ENCODE assay signal across 11 cellular contexts in the genomic region with DNA sequence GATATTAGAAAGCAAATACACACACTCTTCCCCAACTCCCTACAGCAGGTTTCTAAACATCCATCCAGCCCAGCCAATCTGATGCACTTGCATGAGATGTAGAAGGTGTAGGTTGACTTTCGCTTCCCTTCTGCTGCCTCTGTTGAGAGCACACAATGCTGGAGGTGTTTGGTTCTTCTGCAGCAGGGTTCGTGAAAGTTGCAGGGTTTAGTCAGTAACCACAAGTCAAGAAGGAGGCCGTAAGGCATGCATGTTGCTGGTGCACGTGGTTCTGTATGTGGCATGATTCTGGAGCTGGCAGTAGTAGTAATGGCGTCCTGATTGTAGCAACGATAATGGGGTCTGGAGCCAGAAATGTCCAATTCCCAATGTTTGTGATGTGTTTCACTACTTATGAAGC. TPM values are rescaled to one million over a fixed set of nuclear protein-coding genes. Genes with fewer than 3 reads are reported as not detected.
DNase-seq lines count a peak whose midpoint lies in the region; ATAC-seq and TF ChIP-seq lines count a peak whose summit lies in the region.
"Had no signal": no experiment of that assay in that cellular context is flagged by ENCODE, and none has a peak within 500 bp of the region (broad histone marks: within the 10 kb centered on the region; RNA-seq: fewer than 3 reads in every experiment).

No MANE protein-coding gene starts in this region.

- CTCF ChIA-PET in RWPE1 (lab: Yijun Ruan, JAX) = no interaction called here

- no peak overlapping the region for H2AFZ ChIP-seq in Karpas-422 (ENCODE audit: low read length)

- H3K79me2 ChIP-seq in Karpas-422 (ENCODE audit: low read length) = no peaks in the 10 kb centered on the region

- H3K4me3 ChIP-seq in Karpas-422 (ENCODE audit: low read length) (no peak overlapping the region), gastrocnemius medialis (no peak overlapping the region)
- H3K4me3 ChIP-seq: BLaER1 treated with 17β-estradiol and CSF1 and Interleukin-3, amounts not matched to agents 10 nM and 100 nM had no signal

- POLR2A ChIA-PET in RWPE1 (lab: Yijun Ruan, JAX; ENCODE audit: low non-redundant PET) = no interaction called here

- no peaks in the 10 kb centered on the region for H3K27me3 ChIP-seq in Karpas-422 (ENCODE audit: low read length)
- no peaks in the 10 kb centered on the region for H3K27me3 ChIP-seq in gastrocnemius medialis
- H3K27me3 ChIP-seq: BLaER1 treated with 17β-estradiol and CSF1 and Interleukin-3, amounts not matched to agents 10 nM and 100 nM had no signal

- in situ Hi-C loops in gastrocnemius medialis (cut with MboI; ENCODE audit: low sequenced_read_pairs in 4 of 4) = no loop called here

- no peak overlapping the region for H3K4me3 Mint-ChIP-seq in stimulated activated naive CD8-positive, alpha-beta T cell treated with anti-CD3 and anti-CD28 coated beads, Interleukin-15, amount 100 ng/mL, for 72 hours

- peak overlapping the region; percentile 31; the same call in 1 of the 2 replicates for H3K27ac ChIP-seq in Karpas-422 (ENCODE audit: low read length)
- H3K27ac ChIP-seq in RWPE1 = no peak overlapping the region
- no peak overlapping the region for H3K27ac ChIP-seq in gastrocnemius medialis
- H3K27ac ChIP-seq: BLaER1 treated with 17β-estradiol and CSF1 and Interleukin-3, amounts not matched to agents 10 nM and 100 nM had no signal

- peaks cover 22% of the 10 kb centered on the region for H3K4me1 Mint-ChIP-seq in stimulated activated naive CD8-positive, alpha-beta T cell treated with anti-CD3 and anti-CD28 coated beads, Interleukin-15, amount 100 ng/mL, for 72 hours

- H3K4me2 ChIP-seq in Karpas-422 (ENCODE audit: low read depth, low read length, poor library complexity, severe bottlenecking) = peak overlapping the region; percentile 11
- H3K4me2 ChIP-seq: BLaER1 treated with 17β-estradiol and CSF1 and Interleukin-3, amounts not matched to agents 10 nM and 100 nM had no signal

- TF ChIP-seq CTCF in RWPE1 (conservative IDR thresholded peaks at IDR 0.05; ENCODE audit: low read depth) = no peak
- TF ChIP-seq CTCF in gastrocnemius medialis (IDR thresholded peaks at IDR 0.05 in 4 of 5, conservative IDR thresholded peaks at IDR 0.05 in 1 of 5) = no peak

- H3K27ac Mint-ChIP-seq in stimulated activated naive CD8-positive, alpha-beta T cell treated with anti-CD3 and anti-CD28 coated beads, Interleukin-15, amount 100 ng/mL, for 72 hours = no peak overlapping the region

- no peaks in the 10 kb centered on the region for H4K20me1 ChIP-seq in Karpas-422 (ENCODE audit: insufficient read depth, low read depth, low read length)
- H4K20me1 ChIP-seq: BLaER1 treated with 17β-estradiol and CSF1 and Interleukin-3, amounts not matched to agents 10 nM and 100 nM had no signal

- DNase-seq in stimulated activated CD4-positive, alpha-beta T cell treated with anti-CD3 and anti-CD28 coated beads, Interleukin-15, amount 100 ng/mL, for 48 hours (ENCODE audit: low read depth in 2 of 2) = peak; percentile 11 to 22
- DNase-seq in stimulated activated CD4-positive, alpha-beta T cell treated with anti-CD3 and anti-CD28 coated beads, Interleukin-4, amount 100 ng/mL, for 1 hour = no peak
- peak; percentile 71 for DNase-seq in Karpas-422
- DNase-seq in stimulated activated naive CD8-positive, alpha-beta T cell treated with anti-CD3 and anti-CD28 coated beads, Interleukin-15, amount 100 ng/mL, for 72 hours = no peak
- no peak for DNase-seq in RWPE1 (ENCODE audit: low spot score)
- no peak for DNase-seq in gastrocnemius medialis
- DNase-seq in kidney tubule cell (ENCODE audit: low spot score) = no peak
- DNase-seq: NCI-H510A had no signal

- no peaks in the 10 kb centered on the region for H3K9me3 ChIP-seq in Karpas-422 (ENCODE audit: low read length)
- H3K9me3 ChIP-seq in gastrocnemius medialis = no peaks in the 10 kb centered on the region
- H3K9me3 ChIP-seq: BLaER1 treated with 17β-estradiol and CSF1 and Interleukin-3, amounts not matched to agents 10 nM and 100 nM had no signal

- no peak overlapping the region for H3K9ac ChIP-seq in Karpas-422 (ENCODE audit: low read length)
- H3K9ac ChIP-seq: BLaER1 treated with 17β-estradiol and CSF1 and Interleukin-3, amounts not matched to agents 10 nM and 100 nM had no signal

- no peaks in the 10 kb centered on the region for H3K9me3 Mint-ChIP-seq in stimulated activated naive CD8-positive, alpha-beta T cell treated with anti-CD3 and anti-CD28 coated beads, Interleukin-15, amount 100 ng/mL, for 72 hours

- H3K9me2 ChIP-seq in Karpas-422 (replicated peaks; ENCODE audit: insufficient read depth, low read length) = no peaks in the 10 kb centered on the region

- H3K4me1 ChIP-seq in Karpas-422 (ENCODE audit: low read length) = peaks cover 37% of the 10 kb centered on the region
- no peaks in the 10 kb centered on the region for H3K4me1 ChIP-seq in gastrocnemius medialis

- intact Hi-C loops in gastrocnemius medialis (cut with DNase I; ENCODE audit: low total_unique reads) = no loop called here

- H3K27me3 Mint-ChIP-seq in stimulated activated naive CD8-positive, alpha-beta T cell treated with anti-CD3 and anti-CD28 coated beads, Interleukin-15, amount 100 ng/mL, for 72 hours = no peaks in the 10 kb centered on the region

- no peak for TF ChIP-seq POLR2A in gastrocnemius medialis (IDR thresholded peaks at IDR 0.05)

- ATAC-seq in HG02623 (IDR thresholded peaks at IDR 0.05; ENCODE audit: unreplicated experiment) (peak; percentile 92), gastrocnemius medialis (no peak)
- peak; percentile 74 for ATAC-seq in stimulated activated naive CD8-positive, alpha-beta T cell treated with anti-CD3 and anti-CD28 coated beads, Interleukin-15, amount 100 ng/mL, for 72 hours
- ATAC-seq: HCT116 had no signal

- H3K36me3 ChIP-seq in Karpas-422 (ENCODE audit: insufficient read depth, low read length) (peaks cover 11% of the 10 kb centered on the region; the same call in 1 of the 2 replicates), gastrocnemius medialis (peaks cover 0 to 48% of the 10 kb centered on the region in 2 donors)

RNA-seq across cellular contexts. Expression of gene DEK, which starts 53.0 kb away (rescaled TPM):
- 154 and 156 TPM in 2 replicates for total RNA-seq in Karpas-422 (2014; rRNA removed; shearing (Covaris generic); ENCODE audit: low replicate concordance)
- 100 to 1,000 TPM in 2 of 4 donors, 10 to 100 TPM in 2; 60.5 to 134 (median 105) TPM for total RNA-seq in gastrocnemius medialis

RNA-seq across cellular contexts. Expression of gene KDM1B, which starts 56.1 kb away (rescaled TPM):
- total RNA-seq in Karpas-422 (2014; rRNA removed; shearing (Covaris generic); ENCODE audit: low replicate concordance) = 47.2 and 50.9 TPM in 2 replicates
- total RNA-seq in gastrocnemius medialis = 10 to 100 TPM; 14.5 to 29.9 (median 26.0) TPM

RNA-seq across cellular contexts. Expression of gene TPMT, which starts 56.5 kb away (rescaled TPM):
- total RNA-seq in Karpas-422 (2014; rRNA removed; shearing (Covaris generic); ENCODE audit: low replicate concordance) = 2.0 and 3.2 TPM in 2 replicates
- 1 to 10 TPM; 5.9 to 9.5 (median 7.9) TPM for total RNA-seq in gastrocnemius medialis

Comparison
In these comparisons a context has a peak if more than half of its experiments do, and no peak if none do; other contexts are left out.
1. DNase-seq: peak in stimulated activated CD4-positive, alpha-beta T cell treated with anti-CD3 and anti-CD28 coated beads, Interleukin-15, amount 100 ng/mL, for 48 hours (2 of 2) and Karpas-422 (single experiment); none in stimulated activated CD4-positive, alpha-beta T cell treated with anti-CD3 and anti-CD28 coated beads, Interleukin-4, amount 100 ng/mL, for 1 hour (single experiment), stimulated activated naive CD8-positive, alpha-beta T cell treated with anti-CD3 and anti-CD28 coated beads, Interleukin-15, amount 100 ng/mL, for 72 hours (0 of 2), RWPE1 (single experiment), gastrocnemius medialis (0 of 2) and kidney tubule cell (single experiment).
2. ATAC-seq: peak in HG02623 (single experiment) and stimulated activated naive CD8-positive, alpha-beta T cell treated with anti-CD3 and anti-CD28 coated beads, Interleukin-15, amount 100 ng/mL, for 72 hours (single experiment); none in gastrocnemius medialis (0 of 2).